1 cellular context compared by ENCODE assay signal in genomic region chr1:117758444-117759316, GRCh38.
TF ChIP-seq lines count a peak whose summit lies in the region.

No MANE protein-coding gene starts in this region.

TF ChIP-seq in H1, 55 proteins besides CTCF, POLR2A, EP300 and RAD21 (continued from another document):
- no peak for TF ChIP-seq CHD7 (IDR thresholded peaks at IDR 0.05; ENCODE audit: insufficient replicate concordance, low read length)
- TF ChIP-seq CHD1 (IDR thresholded peaks at IDR 0.05; ENCODE audit: low read depth, low read length) = no peak
- TF ChIP-seq GABPA (IDR thresholded peaks at IDR 0.05; ENCODE audit: borderline replicate concordance, insufficient read depth, low read length) = no peak
- no peak for TF ChIP-seq CBX5 (IDR thresholded peaks at IDR 0.05; ENCODE audit: low read depth, low read length)
- no peak for TF ChIP-seq SP4 (IDR thresholded peaks at IDR 0.05; ENCODE audit: low read length)
- TF ChIP-seq CHD2 (IDR thresholded peaks at IDR 0.05; ENCODE audit: low read length) = 0 out of 2 replicates have a peak, but pooled peaks have one; percentile 35
- TF ChIP-seq POLR2AphosphoS5 (IDR thresholded peaks at IDR 0.05; ENCODE audit: low read depth, low read length) = no peak
- no peak for TF ChIP-seq JUN (IDR thresholded peaks at IDR 0.05; ENCODE audit: low read depth, low read length)
- no peak for TF ChIP-seq POU5F1 (IDR thresholded peaks at IDR 0.05; ENCODE audit: low read depth, low read length)
- TF ChIP-seq TEAD4 (IDR thresholded peaks at IDR 0.05; ENCODE audit: low read depth, low read length) = 0 out of 2 replicates have a peak, but pooled peaks have one; percentile 17
- no peak for TF ChIP-seq ATF2 (IDR thresholded peaks at IDR 0.05; ENCODE audit: low read length)
- no peak for TF ChIP-seq KDM5A (IDR thresholded peaks at IDR 0.05; ENCODE audit: low read length)
- TF ChIP-seq RNF2 (IDR thresholded peaks at IDR 0.05; ENCODE audit: borderline replicate concordance, low read depth, low read length, missing control alignments, poor library complexity, severe bottlenecking) = no peak
- TF ChIP-seq NANOG (IDR thresholded peaks at IDR 0.05; ENCODE audit: insufficient read depth, low read depth, low read length, poor library complexity, severe bottlenecking) = no peak
- TF ChIP-seq YY1 (IDR thresholded peaks at IDR 0.05; ENCODE audit: low read depth, low read length) = 0 out of 2 replicates have a peak, but pooled peaks have one; percentile 18
- TF ChIP-seq NRF1 (IDR thresholded peaks at IDR 0.05; ENCODE audit: low read depth, low read length) = no peak
- TF ChIP-seq, protein P1, sequence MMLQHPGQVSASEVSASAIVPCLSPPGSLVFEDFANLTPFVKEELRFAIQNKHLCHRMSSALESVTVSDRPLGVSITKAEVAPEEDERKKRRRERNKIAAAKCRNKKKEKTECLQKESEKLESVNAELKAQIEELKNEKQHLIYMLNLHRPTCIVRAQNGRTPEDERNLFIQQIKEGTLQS (IDR thresholded peaks at IDR 0.05; ENCODE audit: insufficient read depth, low read depth, low read length) = no peak
